In the genomic region with DNA sequence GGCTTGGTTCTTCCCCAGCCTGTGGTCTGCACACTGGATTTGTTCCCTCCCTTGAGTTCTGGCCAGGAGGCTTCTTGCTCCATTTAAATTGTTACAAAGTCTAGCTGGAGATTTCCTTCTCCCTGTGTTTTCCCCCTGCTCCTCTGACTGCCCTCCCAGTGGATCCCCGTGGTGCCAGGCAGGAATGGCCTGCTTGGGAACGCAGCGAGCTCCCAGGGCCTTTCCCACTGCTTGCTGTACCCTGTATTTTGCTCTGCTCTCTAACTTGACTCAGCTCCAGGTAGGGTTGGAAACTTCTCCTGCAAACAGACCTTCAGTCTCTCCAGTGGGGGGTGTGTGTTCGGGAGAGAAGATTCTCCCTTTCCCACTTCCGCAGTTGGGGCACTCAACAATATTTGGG, we compare ENCODE assay signal across 19 cellular contexts.
"Had no signal": no experiment of that assay in that cellular context is flagged by ENCODE, and none has a peak within 500 bp of the region (broad histone marks: within the 10 kb centered on the region; RNA-seq: fewer than 3 reads in every experiment).

No MANE protein-coding gene starts in this region.

- H3K27ac Mint-ChIP-seq: naive thymus-derived CD4-positive, alpha-beta T cell; stimulated activated memory B cell treated with anti-CD40 and anti-IgM and Interleukin-4, amounts not matched to agents 10 μg/mL and 1 μg/mL and 100 μg/mL, for 72 hours; stimulated activated naive CD8-positive, alpha-beta T cell treated with anti-CD3 and anti-CD28 coated beads, Interleukin-15, Interleukin-2, amounts not matched to agents 100 ng/mL and 50 ng/mL, for 24 hours had no signal

- H3K9me3 ChIP-seq: prostate gland, tibial artery, upper lobe of right lung, vagina had no signal

- H3K36me3 Mint-ChIP-seq: stimulated activated memory B cell treated with anti-CD40 and anti-IgM and Interleukin-4, amounts not matched to agents 10 μg/mL and 1 μg/mL and 100 μg/mL, for 72 hours had no signal

- H3K9ac ChIP-seq: parathyroid adenoma had no signal

- H3K4me1 Mint-ChIP-seq: naive thymus-derived CD4-positive, alpha-beta T cell; stimulated activated memory B cell treated with anti-CD40 and anti-IgM and Interleukin-4, amounts not matched to agents 10 μg/mL and 1 μg/mL and 100 μg/mL, for 72 hours had no signal

- H3K27me3 ChIP-seq: heart left ventricle, spleen, tibial artery, upper lobe of right lung, vagina had no signal

- H3K27ac ChIP-seq: coronary artery, heart left ventricle, parathyroid adenoma, prostate gland, spleen, tibial artery, upper lobe of right lung, vagina had no signal

- H3K4me3 Mint-ChIP-seq: naive thymus-derived CD4-positive, alpha-beta T cell; stimulated activated memory B cell treated with anti-CD40 and anti-IgM and Interleukin-4, amounts not matched to agents 10 μg/mL and 1 μg/mL and 100 μg/mL, for 72 hours; stimulated activated naive CD8-positive, alpha-beta T cell treated with anti-CD3 and anti-CD28 coated beads, Interleukin-15, Interleukin-2, amounts not matched to agents 100 ng/mL and 50 ng/mL, for 24 hours had no signal

- H3K36me3 ChIP-seq: heart left ventricle, prostate gland, spleen, tibial artery, upper lobe of right lung, vagina had no signal

- H3K4me3 ChIP-seq: coronary artery, heart left ventricle, prostate gland, spleen, tibial artery, upper lobe of right lung, vagina had no signal

- H3K27me3 Mint-ChIP-seq: stimulated activated memory B cell treated with anti-CD40 and anti-IgM and Interleukin-4, amounts not matched to agents 10 μg/mL and 1 μg/mL and 100 μg/mL, for 72 hours; stimulated activated naive CD8-positive, alpha-beta T cell treated with anti-CD3 and anti-CD28 coated beads, Interleukin-15, Interleukin-2, amounts not matched to agents 100 ng/mL and 50 ng/mL, for 24 hours had no signal

- H3K4me1 ChIP-seq: heart left ventricle, parathyroid adenoma, prostate gland, spleen, tibial artery, upper lobe of right lung, vagina had no signal

- H2AFZ ChIP-seq: parathyroid adenoma had no signal

- DNase-seq: effector CD4-positive, alpha-beta T cell; heart left ventricle; hippocampal formation; mammary epithelial cell; naive thymus-derived CD4-positive, alpha-beta T cell; occipital lobe; retina; spleen; stimulated activated CD4-positive, alpha-beta T cell treated with anti-CD3 and anti-CD28 coated beads, Interleukin-15, amount 100 ng/mL, for 24 hours; stimulated activated CD4-positive, alpha-beta T cell treated with anti-CD3 and anti-CD28 coated beads, Interleukin-1b, Interleukin-23, amount 100 ng/mL, for 48 hours; stimulated activated CD4-positive, alpha-beta T cell treated with anti-CD3 and anti-CD28 coated beads, Interleukin-4, amount 100 ng/mL, for 24 hours; tibial artery; upper lobe of right lung had no signal

- H3K79me2 ChIP-seq: parathyroid adenoma had no signal
